Comparison of ENCODE assay signal across 39 cellular contexts in genomic region chr2:115208493-115209164, GRCh38.
"Had no signal": no experiment of that assay in that cellular context is flagged by ENCODE, and none has a peak within 500 bp of the region (broad histone marks: within the 10 kb centered on the region; RNA-seq: fewer than 3 reads in every experiment).

No MANE protein-coding gene starts in this region.

- H3K27ac Mint-ChIP-seq: activated naive CD4-positive, alpha-beta T cell treated with anti-CD3 and anti-CD28 coated beads for 36 hours; activated naive CD4-positive, alpha-beta T cell treated with anti-CD3 and anti-CD28 coated beads, Interleukin-2, amount 10 ng/mL, durations not matched to agents 7 days and 5 days; activated naive CD4-positive, alpha-beta T cell treated with anti-CD3 and anti-CD28 coated beads, Interleukin-2, amount 50 U/mL, for 24 hours; activated naive CD4-positive, alpha-beta T cell treated with anti-CD3 and anti-CD28 coated beads, Interleukin-2, amount 50 U/mL, for 72 hours; activated naive CD8-positive, alpha-beta T cell; activated naive CD8-positive, alpha-beta T cell treated with anti-CD3 and anti-CD28 coated beads for 36 hours; activated naive CD8-positive, alpha-beta T cell treated with anti-CD3 and anti-CD28 coated beads, Interleukin-2, amount 10 ng/mL, durations not matched to agents 7 days and 5 days; activated naive CD8-positive, alpha-beta T cell treated with anti-CD3 and anti-CD28 coated beads, Interleukin-2, amount 50 U/mL, for 24 hours; activated T-cell treated with anti-CD3 and anti-CD28 coated beads, Interleukin-2, amount 50 U/mL, for 24 hours; activated T-cell treated with anti-CD3 and anti-CD28 coated beads, Interleukin-2, amount 50 U/mL, for 72 hours; activated T-helper 1 cell treated with anti-CD3 and anti-CD28 coated beads, Interleukin-12 subunit alpha, Interleukin-12 subunit beta, Interleukin-2, Interleukin-4 antibody, amounts not matched to agents 30 ng/mL and 10 ng/mL and 1 ng/mL, durations not matched to agents 14 hours and 24 hours and 36 hours; activated T-helper 17 cell treated with anti-CD3 and anti-CD28 coated beads, Interleukin-2, amount 50 U/mL, for 72 hours; activated T-helper 2 cell treated with anti-CD3 and anti-CD28 coated beads, Interferon-gamma antibody, Interleukin-2, Interleukin-4, amounts not matched to agents 10 μg/mL and 5 μg/mL and 100 μg/mL, durations not matched to agents 14 hours and 24 hours and 36 hours; brain had no signal

- H3K27me3 ChIP-seq: adrenal gland, ascending aorta, brain microvascular endothelial cell, breast epithelium, cardiac muscle cell had no signal

- H3K9me3 ChIP-seq: adrenal gland, ascending aorta, breast epithelium had no signal

- H3K9me3 Mint-ChIP-seq: activated naive CD4-positive, alpha-beta T cell treated with anti-CD3 and anti-CD28 coated beads for 36 hours; activated naive CD4-positive, alpha-beta T cell treated with anti-CD3 and anti-CD28 coated beads, Interleukin-2, amount 50 U/mL, for 24 hours had no signal

- H3K4me3 ChIP-seq: adrenal gland, ascending aorta, breast epithelium, cardiac muscle cell had no signal

- H3K4me3 Mint-ChIP-seq: activated naive CD4-positive, alpha-beta T cell treated with anti-CD3 and anti-CD28 coated beads for 36 hours; activated naive CD4-positive, alpha-beta T cell treated with anti-CD3 and anti-CD28 coated beads, Interleukin-2, amount 10 ng/mL, durations not matched to agents 7 days and 5 days; activated naive CD4-positive, alpha-beta T cell treated with anti-CD3 and anti-CD28 coated beads, Interleukin-2, amount 50 U/mL, for 24 hours; activated naive CD8-positive, alpha-beta T cell; activated naive CD8-positive, alpha-beta T cell treated with anti-CD3 and anti-CD28 coated beads for 36 hours; activated naive CD8-positive, alpha-beta T cell treated with anti-CD3 and anti-CD28 coated beads, Interleukin-2, amount 10 ng/mL, durations not matched to agents 7 days and 5 days; activated naive CD8-positive, alpha-beta T cell treated with anti-CD3 and anti-CD28 coated beads, Interleukin-2, amount 50 U/mL, for 24 hours; activated T-cell treated with anti-CD3 and anti-CD28 coated beads, Interleukin-2, amount 50 U/mL, for 24 hours; activated T-cell treated with anti-CD3 and anti-CD28 coated beads, Interleukin-2, amount 50 U/mL, for 4 hours; activated T-cell treated with anti-CD3 and anti-CD28 coated beads, Interleukin-2, amount 50 U/mL, for 72 hours; activated T-helper 1 cell treated with anti-CD3 and anti-CD28 coated beads, Interleukin-12 subunit alpha, Interleukin-12 subunit beta, Interleukin-2, Interleukin-4 antibody, amounts not matched to agents 30 ng/mL and 10 ng/mL and 1 ng/mL, durations not matched to agents 14 hours and 24 hours and 36 hours; activated T-helper 17 cell treated with anti-CD3 and anti-CD28 coated beads, Interleukin-2, amount 50 U/mL, for 72 hours; brain; central memory CD8-positive, alpha-beta T cell had no signal

- FAIRE-seq: astrocyte, bronchial epithelial cell had no signal

- H3K27ac ChIP-seq: adrenal gland, ascending aorta, brain microvascular endothelial cell, breast epithelium, cardiac muscle cell had no signal

- H3K36me3 Mint-ChIP-seq: activated naive CD4-positive, alpha-beta T cell treated with anti-CD3 and anti-CD28 coated beads, Interleukin-2, amount 10 ng/mL, durations not matched to agents 7 days and 5 days; activated naive CD4-positive, alpha-beta T cell treated with anti-CD3 and anti-CD28 coated beads, Interleukin-2, amount 50 U/mL, for 24 hours; activated naive CD4-positive, alpha-beta T cell treated with anti-CD3 and anti-CD28 coated beads, Interleukin-2, amount 50 U/mL, for 72 hours; activated naive CD8-positive, alpha-beta T cell; activated naive CD8-positive, alpha-beta T cell treated with anti-CD3 and anti-CD28 coated beads for 36 hours; activated naive CD8-positive, alpha-beta T cell treated with anti-CD3 and anti-CD28 coated beads, Interleukin-2, amount 10 ng/mL, durations not matched to agents 7 days and 5 days; brain had no signal

- ATAC-seq: activated naive CD4-positive, alpha-beta T cell treated with anti-CD3 and anti-CD28 coated beads, Interleukin-2, amount 50 U/mL, for 72 hours; activated naive CD8-positive, alpha-beta T cell treated with anti-CD3 and anti-CD28 coated beads, Interleukin-2, amount 50 U/mL, for 24 hours; activated T-cell treated with anti-CD3 and anti-CD28 coated beads, Interleukin-2, amount 50 U/mL, for 4 hours; activated T-cell treated with anti-CD3 and anti-CD28 coated beads, Interleukin-2, amount 50 U/mL, for 72 hours; activated T-helper 17 cell treated with anti-CD3 and anti-CD28 coated beads, Interleukin-2, amount 50 U/mL, for 72 hours had no signal

- DNase-seq: activated effector memory CD4-positive, alpha-beta T cell treated with anti-CD3 and anti-CD28 coated beads, Interleukin-2, amount 50 U/mL, for 16 hours; activated effector memory CD4-positive, alpha-beta T cell treated with Interleukin-2 at 50 U/mL for 16 hours; activated gamma-delta T cell; activated gamma-delta T cell treated with Interleukin-2 at 50 U/mL for 16 hours; activated naive CD4-positive, alpha-beta T cell; activated naive CD4-positive, alpha-beta T cell treated with anti-CD3 and anti-CD28 coated beads for 36 hours; activated naive CD4-positive, alpha-beta T cell treated with anti-CD3 and anti-CD28 coated beads, Interleukin-2, amount 10 ng/mL, durations not matched to agents 7 days and 5 days; activated naive CD4-positive, alpha-beta T cell treated with anti-CD3 and anti-CD28 coated beads, Interleukin-2, amount 50 U/mL, for 16 hours; activated naive CD4-positive, alpha-beta T cell treated with Interleukin-2 at 50 U/mL for 16 hours; activated naive CD8-positive, alpha-beta T cell treated with anti-CD3 and anti-CD28 coated beads for 36 hours; activated naive CD8-positive, alpha-beta T cell treated with anti-CD3 and anti-CD28 coated beads, Interleukin-2, amount 10 ng/mL, durations not matched to agents 7 days and 5 days; activated naive CD8-positive, alpha-beta T cell treated with anti-CD3 and anti-CD28 coated beads, Interleukin-2, amount 50 U/mL, for 24 hours; activated T-cell treated with anti-CD3 and anti-CD28 coated beads, Interleukin-2, amount 50 U/mL, for 1 hour; activated T-cell treated with anti-CD3 and anti-CD28 coated beads, Interleukin-2, amount 50 U/mL, for 24 hours; activated T-cell treated with anti-CD3 and anti-CD28 coated beads, Interleukin-2, amount 50 U/mL, for 4 hours; activated T-cell treated with anti-CD3 and anti-CD28 coated beads, Interleukin-2, amount 50 U/mL, for 48 hours; activated T-cell treated with anti-CD3 and anti-CD28 coated beads, Interleukin-2, amount 50 U/mL, for 72 hours; adrenal gland; amniotic stem cell; amygdala; anterior cingulate cortex; aorta; brain microvascular endothelial cell; caudate nucleus; central memory CD4-positive, alpha-beta T cell; cerebellar nuclear complex had no signal

- H3K27me3 Mint-ChIP-seq: activated naive CD4-positive, alpha-beta T cell treated with anti-CD3 and anti-CD28 coated beads, Interleukin-2, amount 10 ng/mL, durations not matched to agents 7 days and 5 days; activated naive CD4-positive, alpha-beta T cell treated with anti-CD3 and anti-CD28 coated beads, Interleukin-2, amount 50 U/mL, for 24 hours; activated naive CD8-positive, alpha-beta T cell; activated naive CD8-positive, alpha-beta T cell treated with anti-CD3 and anti-CD28 coated beads for 36 hours; activated naive CD8-positive, alpha-beta T cell treated with anti-CD3 and anti-CD28 coated beads, Interleukin-2, amount 10 ng/mL, durations not matched to agents 7 days and 5 days; activated naive CD8-positive, alpha-beta T cell treated with anti-CD3 and anti-CD28 coated beads, Interleukin-2, amount 50 U/mL, for 24 hours; activated T-cell treated with anti-CD3 and anti-CD28 coated beads, Interleukin-2, amount 50 U/mL, for 24 hours; activated T-helper 17 cell treated with anti-CD3 and anti-CD28 coated beads, Interleukin-2, amount 50 U/mL, for 72 hours; brain; central memory CD8-positive, alpha-beta T cell had no signal

- H3K4me1 ChIP-seq: adrenal gland, ascending aorta, breast epithelium had no signal

- H3K36me3 ChIP-seq: adrenal gland, ascending aorta, brain microvascular endothelial cell, breast epithelium, cardiac muscle cell had no signal

- H3K4me1 Mint-ChIP-seq: activated naive CD4-positive, alpha-beta T cell treated with anti-CD3 and anti-CD28 coated beads, Interleukin-2, amount 10 ng/mL, durations not matched to agents 7 days and 5 days; activated naive CD4-positive, alpha-beta T cell treated with anti-CD3 and anti-CD28 coated beads, Interleukin-2, amount 50 U/mL, for 24 hours; activated naive CD8-positive, alpha-beta T cell treated with anti-CD3 and anti-CD28 coated beads for 36 hours; activated naive CD8-positive, alpha-beta T cell treated with anti-CD3 and anti-CD28 coated beads, Interleukin-2, amount 10 ng/mL, durations not matched to agents 7 days and 5 days; activated naive CD8-positive, alpha-beta T cell treated with anti-CD3 and anti-CD28 coated beads, Interleukin-2, amount 50 U/mL, for 24 hours; activated T-helper 17 cell treated with anti-CD3 and anti-CD28 coated beads, Interleukin-2, amount 50 U/mL, for 72 hours; central memory CD8-positive, alpha-beta T cell had no signal
